20 cellular contexts compared by ENCODE assay signal in the genomic region with DNA sequence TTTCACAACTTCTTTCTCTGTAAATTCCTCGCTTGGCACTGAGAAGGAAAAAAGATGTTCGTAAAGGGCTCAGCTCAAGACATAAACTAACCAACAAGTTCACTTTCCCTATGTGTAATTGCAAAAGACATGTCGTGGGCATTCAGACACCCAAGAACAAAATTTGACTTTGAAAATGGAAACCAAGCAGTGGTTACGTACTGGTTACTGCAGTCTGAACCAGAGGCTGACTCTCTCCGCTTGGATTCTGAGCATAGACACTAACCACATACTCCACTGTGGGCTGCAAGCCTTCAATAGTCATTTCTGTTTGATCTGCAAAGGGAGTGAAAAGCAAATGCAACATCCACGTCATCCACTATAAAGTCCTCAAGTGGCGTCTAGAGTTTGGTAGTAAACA.
"Had no signal": no experiment of that assay in that cellular context is flagged by ENCODE, and none has a peak within 500 bp of the region (broad histone marks: within the 10 kb centered on the region; RNA-seq: fewer than 3 reads in every experiment).

No MANE protein-coding gene starts in this region.

- H3K4me2 ChIP-seq: hepatocyte had no signal

- H3K79me2 ChIP-seq: hepatocyte had no signal

- H3K27me3 ChIP-seq: hepatocyte, right atrium auricular region had no signal

- DNase-seq: effector CD4-positive, alpha-beta T cell; endodermal cell; erythroblast; foreskin melanocyte; head of caudate nucleus; kidney; left cardiac atrium; left ventricle myocardium inferior; lower lobe of right lung; naive thymus-derived CD4-positive, alpha-beta T cell; nephron progenitor cell; posterior cingulate gyrus; small intestine; stimulated activated CD4-positive, alpha-beta T cell treated with anti-CD3 and anti-CD28 coated beads, Interleukin-2, amount 100 ng/mL, for 48 hours; stimulated activated naive CD4-positive, alpha-beta T cell treated with Interleukin-2 at 50 U/mL for 16 hours had no signal

- H3K27ac Mint-ChIP-seq: endodermal cell; memory B cell; naive thymus-derived CD4-positive, alpha-beta T cell; nephron progenitor cell; type B pancreatic cell had no signal

- H3K9me3 ChIP-seq: left ventricle myocardium inferior, lower lobe of right lung, right atrium auricular region had no signal

- H3K36me3 Mint-ChIP-seq: memory B cell had no signal

- H3K9me3 Mint-ChIP-seq: endodermal cell; memory B cell; naive thymus-derived CD4-positive, alpha-beta T cell; nephron progenitor cell; type B pancreatic cell had no signal

- H3K27ac ChIP-seq: coronary artery, hepatocyte, left ventricle myocardium inferior, lower lobe of right lung, right atrium auricular region had no signal

- H3K4me3 Mint-ChIP-seq: endodermal cell; memory B cell; naive thymus-derived CD4-positive, alpha-beta T cell; nephron progenitor cell; type B pancreatic cell had no signal

- H3K4me3 ChIP-seq: coronary artery, hepatocyte, left ventricle myocardium inferior, lower lobe of right lung, right atrium auricular region had no signal

- H3K4me1 Mint-ChIP-seq: endodermal cell; memory B cell; naive thymus-derived CD4-positive, alpha-beta T cell; nephron progenitor cell had no signal

- H2AFZ ChIP-seq: hepatocyte had no signal

- H3K27me3 Mint-ChIP-seq: memory B cell; naive thymus-derived CD4-positive, alpha-beta T cell; type B pancreatic cell had no signal

- H3K4me1 ChIP-seq: left ventricle myocardium inferior, lower lobe of right lung, right atrium auricular region had no signal

- ATAC-seq: left cardiac atrium; lower lobe of right lung; naive thymus-derived CD4-positive, alpha-beta T cell had no signal
